ENCODE assay signal across 13 cellular contexts in the genomic region with DNA sequence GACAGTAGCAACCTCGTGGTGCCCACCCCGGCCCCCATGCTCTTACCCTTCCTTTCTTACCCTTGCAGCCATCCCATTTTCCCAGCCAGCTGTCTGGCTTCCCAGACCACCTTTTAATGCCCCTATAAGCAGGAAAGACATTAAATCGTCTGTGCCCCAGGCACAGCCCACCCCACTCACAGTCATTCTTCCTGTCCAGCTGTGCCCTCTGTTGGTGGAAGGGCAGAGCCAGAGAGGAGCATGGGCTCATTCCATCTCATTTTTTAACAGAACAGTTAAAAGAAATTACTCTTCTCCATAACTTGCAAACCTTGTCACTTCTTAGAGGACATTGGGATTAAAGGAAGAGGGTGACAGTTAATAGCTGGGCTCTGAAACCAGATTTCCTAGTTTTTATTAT.
A peak's percentile ranks its signal among the peaks of the same experiment; 100 is the strongest.
DNase-seq lines count a peak whose midpoint lies in the region; ATAC-seq, FAIRE-seq and TF ChIP-seq lines count a peak whose summit lies in the region.
"Had no signal": no experiment of that assay in that cellular context is flagged by ENCODE, and none has a peak within 500 bp of the region (broad histone marks: within the 10 kb centered on the region; RNA-seq: fewer than 3 reads in every experiment).

No MANE protein-coding gene starts in this region.

- H3K79me2 ChIP-seq in HepG2 (ENCODE audit: insufficient read depth, low read length) (no peaks in the 10 kb centered on the region), PC-3 (ENCODE audit: low read length) (no peaks in the 10 kb centered on the region)

- H3K4me1 ChIP-seq in HepG2 (ENCODE audit: insufficient read depth, low read length) (no peaks in the 10 kb centered on the region), right lobe of liver (no peaks in the 10 kb centered on the region), PC-3 (ENCODE audit: insufficient read depth, low read length) (no peaks in the 10 kb centered on the region)

- FAIRE-seq in HepG2 (lab: Jason Lieb, UNC): peak; percentile 49
- FAIRE-seq: bronchial epithelial cell had no signal

- intact Hi-C loops in HepG2 (cut with micrococcal nuclease; ENCODE audit: unreplicated experiment): no loop called here
- intact Hi-C loops in right lobe of liver (cut with DNase I): no loop called here
- intact Hi-C loops in PC-3 (cut with micrococcal nuclease): no loop called here

- H3K36me3 ChIP-seq in HepG2 (replicated peaks in 1 of 2; ENCODE audit: control insufficient read depth in 1 of 2, insufficient read depth in 2 of 2, low read length in 2 of 2) (no peaks in the 10 kb centered on the region), right lobe of liver (no peaks in the 10 kb centered on the region), PC-3 (ENCODE audit: low read depth, low read length) (no peaks in the 10 kb centered on the region)
- H3K36me3 ChIP-seq: suprapubic skin had no signal

- in situ Hi-C loops in HepG2 (cut with HindIII; ENCODE audit: extremely low pct_ligation_motif_present, low pct_unique_long_range_greater_than_20kb): no loop called here

- H3K4me3 ChIP-seq in HepG2 (replicated peaks in 1 of 3; ENCODE audit: insufficient read depth in 1 of 3, low read depth in 2 of 3, low read length in 3 of 3): no peak overlapping the region
- H3K4me3 ChIP-seq in right lobe of liver: no peak overlapping the region
- H3K4me3 ChIP-seq in PC-3 (ENCODE audit: low read length): no peak overlapping the region
- H3K4me3 ChIP-seq in fibroblast of mammary gland (ENCODE audit: control insufficient read depth, low read depth, low read length): no peak overlapping the region
- H3K4me3 ChIP-seq: lung, suprapubic skin had no signal

- H3K9me3 ChIP-seq in HepG2 (ENCODE audit: low read length): peaks cover 7% of the 10 kb centered on the region; the same call in 1 of the 2 replicates
- H3K9me3 ChIP-seq in right lobe of liver: no peaks in the 10 kb centered on the region
- H3K9me3 ChIP-seq in PC-3 (ENCODE audit: low read length): no peaks in the 10 kb centered on the region
- H3K9me3 ChIP-seq: suprapubic skin had no signal

- no peaks in the 10 kb centered on the region for H3K9me2 ChIP-seq in PC-3 (replicated peaks; ENCODE audit: low read length)

- no peak for TF ChIP-seq RAD21 in HepG2 (CRISPR knock-in tag; IDR thresholded peaks at IDR 0.05)

- WGBS in HepG2 (ENCODE audit: low lambda C conversion rate): 60% methylated on average over 3 of the region's 3 CpGs
- 81% methylated on average over 3 of the region's 3 CpGs for WGBS in right lobe of liver (ENCODE audit: insufficient coverage, low coverage, low lambda C conversion rate, missing lambda C conversion rate)

- POLR2A ChIA-PET in HepG2 (lab: Yijun Ruan, JAX): no interaction called here
- POLR2A ChIA-PET in PC-3 (lab: Charles Lee; ENCODE audit: unreplicated experiment): no interaction called here

- H3K9ac ChIP-seq in HepG2 (ENCODE audit: insufficient read depth, low read depth, low read length): no peak overlapping the region
- H3K9ac ChIP-seq in PC-3 (ENCODE audit: low read length): no peak overlapping the region

- no peak for TF ChIP-seq POLR2A in HepG2 (IDR thresholded peaks at IDR 0.05; ENCODE audit: insufficient read depth in 1 of 2, low read depth in 2 of 2, low read length in 2 of 2)
- TF ChIP-seq POLR2A in right lobe of liver (IDR thresholded peaks at IDR 0.05): no peak

- DNase-seq in HepG2 (ENCODE audit: low spot score): no peak
- DNase-seq in right lobe of liver: no peak
- DNase-seq in PC-3: no peak
- DNase-seq in fibroblast of mammary gland (ENCODE audit: low read depth): no peak
- peak; percentile 27 for DNase-seq in type B pancreatic cell (ENCODE audit: extremely low spot score, unreplicated experiment)
- DNase-seq in NCI-H446 treated with DMSO at 0.1 percent for 48 hours (lab: John Stamatoyannopoulos, UW): no peak
- DNase-seq: activated T-cell treated with anti-CD3 and anti-CD28 coated beads, Interleukin-2, amount 50 U/mL, for 48 hours; NCI-H1105 had no signal

- TF ChIP-seq EP300 in HepG2 (IDR thresholded peaks at IDR 0.05; ENCODE audit: low read depth in 2 of 2, low read length in 2 of 2) (no peak), HepG2 (CRISPR knock-in tag; IDR thresholded peaks at IDR 0.05; ENCODE audit: borderline replicate concordance) (no peak)

- no peaks in the 10 kb centered on the region for H3K4me1 Mint-ChIP-seq in type B pancreatic cell (ENCODE audit: unreplicated experiment)

- no peaks in the 10 kb centered on the region for H3K27me3 Mint-ChIP-seq in type B pancreatic cell

- H3K36me3 Mint-ChIP-seq in type B pancreatic cell: peaks cover 2% of the 10 kb centered on the region

- ATAC-seq in HepG2 (peak; percentile 54; the same call in 2 of the 3 replicates), right lobe of liver (no peak), PC-3 (no peak), HG02840 (IDR thresholded peaks at IDR 0.05; ENCODE audit: low FRiP score, unreplicated experiment) (no peak), GM21360 (IDR thresholded peaks at IDR 0.05; ENCODE audit: unreplicated experiment) (no peak)

- CTCF ChIA-PET in HepG2 (lab: Yijun Ruan, JAX; ENCODE audit: low intra/inter-chr PET ratio, low total read pairs) (interaction anchor here (1.4 kb wide), 1 partner anchor 295 kb away, joined by 7 read pairs; no protein-coding TSS in a partner anchor), PC-3 (lab: Charles Lee) (no interaction called here)

- no TSS peak for BruUV-seq in HepG2 (replicated peaks; lab: Mats Ljungman, UMichigan)
- BruUV-seq in PC-3 (replicated peaks; lab: Mats Ljungman, UMichigan): no TSS peak

- no peaks in the 10 kb centered on the region for H4K20me1 ChIP-seq in HepG2 (ENCODE audit: insufficient read depth, low read length)
- no peaks in the 10 kb centered on the region for H4K20me1 ChIP-seq in PC-3 (ENCODE audit: low read length)

- H3K27ac ChIP-seq in HepG2 (ENCODE audit: extremely low read length, insufficient read depth, low read length) (no peak overlapping the region), right lobe of liver (no peak overlapping the region), PC-3 (ENCODE audit: low read length) (no peak overlapping the region)
- H3K27ac ChIP-seq: suprapubic skin had no signal

- H2AFZ ChIP-seq in HepG2 (ENCODE audit: low read length): no peak overlapping the region
- no peak overlapping the region for H2AFZ ChIP-seq in PC-3 (ENCODE audit: low read length)

- H3K4me2 ChIP-seq in HepG2 (ENCODE audit: low read depth, low read length) (no peak overlapping the region), PC-3 (ENCODE audit: low read length) (no peak overlapping the region)

- H3F3A ChIP-seq in PC-3 (ENCODE audit: low read length, unreplicated experiment): no peaks in the 10 kb centered on the region

- peaks cover 4% of the 10 kb centered on the region for H3K9me3 Mint-ChIP-seq in type B pancreatic cell

- TF ChIP-seq CTCF in HepG2 (CRISPR knock-in tag; IDR thresholded peaks at IDR 0.05): peak; percentile 63
- TF ChIP-seq CTCF in right lobe of liver (IDR thresholded peaks at IDR 0.05): no peak
- peak; percentile 49 for TF ChIP-seq CTCF in PC-3 (conservative IDR thresholded peaks at IDR 0.05; ENCODE audit: low read depth, low read length)
- TF ChIP-seq CTCF in fibroblast of mammary gland (conservative IDR thresholded peaks at IDR 0.05; ENCODE audit: control insufficient read depth, insufficient read depth, low read depth, low read length): peak; percentile 30
- TF ChIP-seq CTCF in type B pancreatic cell (conservative IDR thresholded peaks at IDR 0.05): peak; percentile 43

- H3K27me3 ChIP-seq in HepG2 (ENCODE audit: control insufficient read depth in 1 of 2, insufficient read depth in 2 of 2, low read length in 2 of 2) (no peaks in the 10 kb centered on the region), right lobe of liver (no peaks in the 10 kb centered on the region), PC-3 (ENCODE audit: low read length) (no peaks in the 10 kb centered on the region)
- H3K27me3 ChIP-seq: suprapubic skin had no signal

- no peak overlapping the region for H3K27ac Mint-ChIP-seq in type B pancreatic cell

- no peak overlapping the region for H3K4me3 Mint-ChIP-seq in type B pancreatic cell

TF ChIP-seq in HepG2, 621 proteins besides CTCF, POLR2A, EP300 and RAD21:
- TF ChIP-seq ZNF432 (CRISPR knock-in tag; IDR thresholded peaks at IDR 0.05; ENCODE audit: borderline replicate concordance) (no peak), SMC3 (IDR thresholded peaks at IDR 0.05; ENCODE audit: low read length) (peak; percentile 3; the same call in 1 of the 2 replicates), STAG1 (CRISPR knock-in tag; IDR thresholded peaks at IDR 0.05) (peak; percentile 66)

Comparison
In these comparisons a context has a peak if more than half of its experiments do, and no peak if none do; other contexts are left out.
1. CTCF ChIP-seq: peak in HepG2 (single experiment), PC-3 (single experiment), fibroblast of mammary gland (single experiment) and type B pancreatic cell (single experiment); none in right lobe of liver (0 of 4).